16 cellular contexts compared by ENCODE assay signal in the genomic region with DNA sequence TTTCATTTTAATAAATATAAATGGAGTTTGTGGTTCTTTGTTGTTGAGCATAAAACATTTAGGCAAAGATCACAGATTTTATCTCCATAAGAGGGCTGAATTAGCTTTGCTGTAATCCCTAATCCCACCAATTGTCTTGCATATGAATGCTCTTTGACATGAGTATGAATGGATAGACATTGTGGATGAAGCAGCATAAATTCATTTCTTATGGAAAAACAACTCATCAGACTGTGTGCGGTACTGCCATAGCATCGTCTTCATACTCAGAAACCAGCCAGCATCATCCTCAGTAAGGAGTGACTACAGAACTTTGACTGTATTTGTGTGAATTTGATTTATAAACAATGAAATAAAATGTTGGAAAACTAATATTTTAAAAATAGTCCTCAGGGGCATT. TPM values are rescaled to one million over a fixed set of nuclear protein-coding genes. Genes with fewer than 3 reads are reported as not detected.
DNase-seq lines count a peak whose midpoint lies in the region; ATAC-seq, FAIRE-seq and TF ChIP-seq lines count a peak whose summit lies in the region.
"Had no signal": no experiment of that assay in that cellular context is flagged by ENCODE, and none has a peak within 500 bp of the region (broad histone marks: within the 10 kb centered on the region; RNA-seq: fewer than 3 reads in every experiment).

No MANE protein-coding gene starts in this region.

- TF ChIP-seq POLR2A in GM12892 (IDR thresholded peaks at IDR 0.05; ENCODE audit: low read depth, low read length) = no peak
- 0 out of 2 replicates have a peak, but pooled peaks have one; percentile 25 for TF ChIP-seq POLR2A in K562 (conservative IDR thresholded peaks at IDR 0.05)

- H3K4me3 Mint-ChIP-seq in activated CD8-positive, alpha-beta memory T cell treated with anti-CD3 and anti-CD28 coated beads, Interleukin-2, amount 10 ng/mL, durations not matched to agents 7 days and 5 days = no peak overlapping the region
- H3K4me3 Mint-ChIP-seq in stimulated activated effector memory CD8-positive, alpha-beta T cell treated with anti-CD3 and anti-CD28 coated beads, Interleukin-12 subunit alpha, Interleukin-12 subunit beta, amount 100 ng/mL, for 72 hours = no peak overlapping the region
- H3K4me3 Mint-ChIP-seq: IgD-negative memory B cell had no signal

- H3K9ac ChIP-seq in K562 (ENCODE audit: insufficient read depth in 1 of 2, low read depth in 2 of 2, low read length in 2 of 2) = no peak overlapping the region
- H3K9ac ChIP-seq: BLaER1 had no signal

- no peak overlapping the region for H3K27ac ChIP-seq in K562 (ENCODE audit: extremely low read depth, low read depth, low read length)
- H3K27ac ChIP-seq: BLaER1 had no signal

- peaks cover 70% of the 10 kb centered on the region for H3K79me2 ChIP-seq in K562 (ENCODE audit: control insufficient read depth, insufficient read depth, low read length)

- H3K9me1 ChIP-seq in K562 (ENCODE audit: control insufficient read depth, insufficient read depth, low read length) = no peaks in the 10 kb centered on the region

- ATAC-seq in activated CD8-positive, alpha-beta memory T cell treated with anti-CD3 and anti-CD28 coated beads, Interleukin-2, amount 10 ng/mL, durations not matched to agents 7 days and 5 days = no peak
- ATAC-seq in K562 = no peak
- no peak for ATAC-seq in stimulated activated effector memory CD8-positive, alpha-beta T cell treated with anti-CD3 and anti-CD28 coated beads, Interleukin-12 subunit alpha, Interleukin-12 subunit beta, amount 100 ng/mL, for 72 hours
- ATAC-seq: GM12878, HCT116 had no signal

- BruUV-seq in K562 (replicated peaks; lab: Mats Ljungman, UMichigan) = no TSS peak

- no peak for TF ChIP-seq CTCF in K562 (IDR thresholded peaks at IDR 0.05 in 2 of 3, conservative IDR thresholded peaks at IDR 0.05 in 1 of 3; ENCODE audit: insufficient read depth in 2 of 3, low read depth in 1 of 3, low read length in 3 of 3)

- DNase-seq in activated CD8-positive, alpha-beta memory T cell treated with anti-CD3 and anti-CD28 coated beads, Interleukin-2, amount 10 ng/mL, durations not matched to agents 7 days and 5 days = no peak
- DNase-seq in activated CD8-positive, alpha-beta memory T cell treated with anti-CD3 and anti-CD28 coated beads for 24 hours = no peak
- DNase-seq in GM12892 (ENCODE audit: insufficient read length) = no peak
- no peak for DNase-seq in K562 (ENCODE audit: extremely low read depth in 1 of 4, low spot score in 3 of 4)
- no peak for DNase-seq in stimulated activated effector memory CD8-positive, alpha-beta T cell treated with anti-CD3 and anti-CD28 coated beads, Interleukin-12 subunit alpha, Interleukin-12 subunit beta, amount 100 ng/mL, for 72 hours (ENCODE audit: low spot score in 2 of 2)
- no peak for DNase-seq in medulla oblongata (ENCODE audit: extremely low spot score)
- no peak for DNase-seq in NCI-H187 treated with DMSO at 0.1 percent for 48 hours (lab: John Stamatoyannopoulos, UW)
- DNase-seq: 8988T, AML-193, DMS 273 treated with DMSO at 0.1 percent for 48 hours, DMS79 had no signal

- FAIRE-seq in GM12892 (lab: Jason Lieb, UNC) = peak; percentile 33
- no peak for FAIRE-seq in K562 (lab: Jason Lieb, UNC)
- FAIRE-seq: GM12878, H1 had no signal

- no peaks in the 10 kb centered on the region for H3K9me3 ChIP-seq in K562 (replicated peaks; ENCODE audit: control insufficient read depth, insufficient read depth, low read depth, low read length)
- H3K9me3 ChIP-seq: BLaER1 had no signal

- intact Hi-C loops in K562 (cut with micrococcal nuclease) = no loop called here

- H4K20me1 ChIP-seq in K562 (replicated peaks; ENCODE audit: control insufficient read depth, insufficient read depth, low read length) = no peaks in the 10 kb centered on the region

- TF ChIP-seq RAD21 in K562 (CRISPR knock-in tag; conservative IDR thresholded peaks at IDR 0.05 in 1 of 2, IDR thresholded peaks at IDR 0.05 in 1 of 2) = no peak

- H3K36me3 Mint-ChIP-seq in activated CD8-positive, alpha-beta memory T cell treated with anti-CD3 and anti-CD28 coated beads, Interleukin-2, amount 10 ng/mL, durations not matched to agents 7 days and 5 days = peaks cover 48% of the 10 kb centered on the region
- H3K36me3 Mint-ChIP-seq in stimulated activated effector memory CD8-positive, alpha-beta T cell treated with anti-CD3 and anti-CD28 coated beads, Interleukin-12 subunit alpha, Interleukin-12 subunit beta, amount 100 ng/mL, for 72 hours = peaks cover 99% of the 10 kb centered on the region

- CTCF ChIA-PET in activated CD8-positive, alpha-beta memory T cell treated with anti-CD3 and anti-CD28 coated beads, Interleukin-2, amount 10 ng/mL, durations not matched to agents 7 days and 5 days (lab: Charles Lee) = interaction anchor here (0.6 kb wide), 1 partner anchor 33 kb away, joined by 3 read pairs; no protein-coding TSS in a partner anchor
- CTCF ChIA-PET in K562 (lab: Yijun Ruan, JAX; ENCODE audit: low intra/inter-chr PET ratio) = no interaction called here

- in situ Hi-C loops in K562 (cut with MboI) = no loop called here

- peaks cover 25% of the 10 kb centered on the region for H3K4me1 Mint-ChIP-seq in activated CD8-positive, alpha-beta memory T cell treated with anti-CD3 and anti-CD28 coated beads, Interleukin-2, amount 10 ng/mL, durations not matched to agents 7 days and 5 days
- peaks cover 27% of the 10 kb centered on the region for H3K4me1 Mint-ChIP-seq in stimulated activated effector memory CD8-positive, alpha-beta T cell treated with anti-CD3 and anti-CD28 coated beads, Interleukin-12 subunit alpha, Interleukin-12 subunit beta, amount 100 ng/mL, for 72 hours

- H3K27me3 ChIP-seq in K562 (ENCODE audit: control insufficient read depth in 2 of 2, insufficient read depth in 2 of 2, low read length in 2 of 2) = no peaks in the 10 kb centered on the region
- H3K27me3 ChIP-seq: BLaER1 had no signal

- peaks cover 97% of the 10 kb centered on the region for H3K36me3 ChIP-seq in K562 (ENCODE audit: control insufficient read depth, insufficient read depth, low read length)

- H3K4me2 ChIP-seq in K562 (ENCODE audit: insufficient read depth, low read length) = no peak overlapping the region
- H3K4me2 ChIP-seq: BLaER1 had no signal

- POLR2A ChIA-PET in K562 (lab: Yijun Ruan, JAX) = interaction anchor here (1.8 to 3.2 kb wide), 2 partner anchors 10 to 11 kb away, joined by 3 to 11 read pairs; no protein-coding TSS in a partner anchor

- H3K27me3 Mint-ChIP-seq in activated CD8-positive, alpha-beta memory T cell treated with anti-CD3 and anti-CD28 coated beads, Interleukin-2, amount 10 ng/mL, durations not matched to agents 7 days and 5 days = no peaks in the 10 kb centered on the region
- H3K27me3 Mint-ChIP-seq: IgD-negative memory B cell had no signal

- no peaks in the 10 kb centered on the region for H3K4me1 ChIP-seq in K562 (replicated peaks in 1 of 2; ENCODE audit: control insufficient read depth in 2 of 2, insufficient read depth in 2 of 2, low read length in 2 of 2)
- H3K4me1 ChIP-seq: BLaER1 had no signal

- WGBS in K562 (ENCODE audit: insufficient coverage, low coverage, missing lambda C conversion rate) = 97% methylated on average over 2 of the region's 2 CpGs

- no peaks in the 10 kb centered on the region for H3K9me3 Mint-ChIP-seq in activated CD8-positive, alpha-beta memory T cell treated with anti-CD3 and anti-CD28 coated beads, Interleukin-2, amount 10 ng/mL, durations not matched to agents 7 days and 5 days (ENCODE audit: low read depth)
- no peaks in the 10 kb centered on the region for H3K9me3 Mint-ChIP-seq in stimulated activated effector memory CD8-positive, alpha-beta T cell treated with anti-CD3 and anti-CD28 coated beads, Interleukin-12 subunit alpha, Interleukin-12 subunit beta, amount 100 ng/mL, for 72 hours
- H3K9me3 Mint-ChIP-seq: IgD-negative memory B cell had no signal

- no peak overlapping the region for H3K4me3 ChIP-seq in K562
- H3K4me3 ChIP-seq: BLaER1, GM12878 had no signal

- peak overlapping the region; percentile 45 for H3K27ac Mint-ChIP-seq in activated CD8-positive, alpha-beta memory T cell treated with anti-CD3 and anti-CD28 coated beads, Interleukin-2, amount 10 ng/mL, durations not matched to agents 7 days and 5 days
- peak overlapping the region; percentile 37 for H3K27ac Mint-ChIP-seq in stimulated activated effector memory CD8-positive, alpha-beta T cell treated with anti-CD3 and anti-CD28 coated beads, Interleukin-12 subunit alpha, Interleukin-12 subunit beta, amount 100 ng/mL, for 72 hours
- H3K27ac Mint-ChIP-seq: IgD-negative memory B cell had no signal

- no peak overlapping the region for H2AFZ ChIP-seq in K562 (ENCODE audit: low read depth, low read length)

- no peak for TF ChIP-seq EP300 in K562 (IDR thresholded peaks at IDR 0.05; ENCODE audit: low read length)

RNA-seq across cellular contexts. Expression of a gene that starts 19.6 kb away (rescaled TPM):
- total RNA-seq in activated CD8-positive, alpha-beta memory T cell treated with anti-CD3 and anti-CD28 coated beads, Interleukin-2, amount 10 ng/mL, durations not matched to agents 7 days and 5 days = 100 to 1,000 TPM; 279 to 363 TPM
- 144 TPM for polyA plus RNA-seq in GM12892 (2012; ENCODE audit: missing spikeins)
- total RNA-seq in K562 (2011; cell fraction: chromatin; rRNA removed; ENCODE audit: low replicate concordance) = 223 and 597 TPM in 2 replicates
- total RNA-seq in K562 (2011; cell fraction: nucleolus; rRNA removed) = 107 and 150 TPM in 2 replicates
- total RNA-seq in K562 (2011; cell fraction: nucleoplasm; rRNA removed) = 253 and 349 TPM in 2 replicates
- total RNA-seq in K562 (2014; rRNA removed) (126 and 185 TPM in 2 replicates), K562 (2014; rRNA removed; fragmentation: Illumina TruSeq; extraction: Trizol) (142 and 149 TPM in 2 replicates), K562 (2015; rRNA removed; fragmentation: Illumina TruSeq; extraction: Trizol) (120 and 149 TPM in 2 replicates), K562 (2021) (242 and 259 TPM in 2 replicates)
- polyA plus RNA-seq in K562 (2011; rRNA removed) (99.1 and 105 TPM in 2 replicates), K562 (2014; fragmentation: Illumina TruSeq; extraction: Trizol) (173 and 203 TPM in 2 replicates), K562 (2014; fragmentation: Nextera tagmentation; extraction: Ambion mirVana) (100 to 1,000 TPM; 195 to 742 TPM), K562 (2014; rRNA removed) (97.6 and 187 TPM in 2 replicates)
- 88.2 and 117 TPM in 2 replicates for polyA plus RNA-seq in K562 (2011; cell fraction: cytosol; rRNA removed)
- 255 and 309 TPM in 2 replicates for polyA plus RNA-seq in K562 (2011; cell fraction: nucleus; rRNA removed)
- polyA plus RNA-seq in K562 (2012) = 146 and 246 TPM in 2 replicates
- polyA minus RNA-seq in K562 (2011; rRNA and poly(A)+ RNA removed) = 241 and 277 TPM in 2 replicates
- polyA minus RNA-seq in K562 (2011; cell fraction: cytosol; rRNA and poly(A)+ RNA removed) = 183 and 187 TPM in 2 replicates
- 121 and 212 TPM in 2 replicates for polyA minus RNA-seq in K562 (2011; cell fraction: nucleus; rRNA and poly(A)+ RNA removed)

RNA-seq across cellular contexts. Expression of a gene that starts 20.5 kb away (rescaled TPM):
- 100 to 1,000 TPM; 135 to 189 TPM for total RNA-seq in activated CD8-positive, alpha-beta memory T cell treated with anti-CD3 and anti-CD28 coated beads, Interleukin-2, amount 10 ng/mL, durations not matched to agents 7 days and 5 days
- polyA plus RNA-seq in GM12892 (2012; ENCODE audit: missing spikeins) = 82.7 TPM
- 282 and 575 TPM in 2 replicates for total RNA-seq in K562 (2011; cell fraction: chromatin; rRNA removed; ENCODE audit: low replicate concordance)
- total RNA-seq in K562 (2011; cell fraction: nucleolus; rRNA removed) = 120 and 142 TPM in 2 replicates
- 254 and 330 TPM in 2 replicates for total RNA-seq in K562 (2011; cell fraction: nucleoplasm; rRNA removed)
- total RNA-seq in K562 (2014; rRNA removed) (260 and 356 TPM in 2 replicates), K562 (2014; rRNA removed; fragmentation: Illumina TruSeq; extraction: Trizol) (349 and 398 TPM in 2 replicates), K562 (2015; rRNA removed; fragmentation: Illumina TruSeq; extraction: Trizol) (258 and 267 TPM in 2 replicates), K562 (2021) (396 and 415 TPM in 2 replicates)
- polyA plus RNA-seq in K562 (2011; rRNA removed) (100 and 141 TPM in 2 replicates), K562 (2014; fragmentation: Illumina TruSeq; extraction: Trizol) (409 and 429 TPM in 2 replicates), K562 (2014; fragmentation: Nextera tagmentation; extraction: Ambion mirVana) (100 to 1,000 TPM; 276 to 387 TPM), K562 (2014; rRNA removed) (230 and 236 TPM in 2 replicates)
- 41.9 and 69.4 TPM in 2 replicates for polyA plus RNA-seq in K562 (2011; cell fraction: cytosol; rRNA removed)
- polyA plus RNA-seq in K562 (2011; cell fraction: nucleus; rRNA removed) = 111 and 125 TPM in 2 replicates
- 155 and 181 TPM in 2 replicates for polyA plus RNA-seq in K562 (2012)
- polyA minus RNA-seq in K562 (2011; rRNA and poly(A)+ RNA removed) = 152 and 154 TPM in 2 replicates
- 92.6 and 125 TPM in 2 replicates for polyA minus RNA-seq in K562 (2011; cell fraction: cytosol; rRNA and poly(A)+ RNA removed)
- 83.7 and 168 TPM in 2 replicates for polyA minus RNA-seq in K562 (2011; cell fraction: nucleus; rRNA and poly(A)+ RNA removed)

RNA-seq across cellular contexts. Expression of a gene that starts 26.1 kb away (rescaled TPM):
- total RNA-seq in activated CD8-positive, alpha-beta memory T cell treated with anti-CD3 and anti-CD28 coated beads, Interleukin-2, amount 10 ng/mL, durations not matched to agents 7 days and 5 days = 10 to 100 TPM; 41.6 to 46.3 TPM
- 50.5 TPM for polyA plus RNA-seq in GM12892 (2012; ENCODE audit: missing spikeins)
- 58.1 and 105 TPM in 2 replicates for total RNA-seq in K562 (2011; cell fraction: chromatin; rRNA removed; ENCODE audit: low replicate concordance)
- total RNA-seq in K562 (2011; cell fraction: nucleolus; rRNA removed) = 39.5 and 39.6 TPM in 2 replicates
- 51.0 and 57.4 TPM in 2 replicates for total RNA-seq in K562 (2011; cell fraction: nucleoplasm; rRNA removed)
- total RNA-seq in K562 (2014; rRNA removed) = 56.5 and 62.6 TPM in 2 replicates
- total RNA-seq in K562 (2014; rRNA removed; fragmentation: Illumina TruSeq; extraction: Trizol) = 91.0 and 91.4 TPM in 2 replicates
- 72.4 and 72.6 TPM in 2 replicates for total RNA-seq in K562 (2015; rRNA removed; fragmentation: Illumina TruSeq; extraction: Trizol)
- 53.0 and 54.1 TPM in 2 replicates for total RNA-seq in K562 (2021)
- polyA plus RNA-seq in K562 (2011; rRNA removed) = 114 and 124 TPM in 2 replicates
- 47.7 and 55.4 TPM in 2 replicates for polyA plus RNA-seq in K562 (2011; cell fraction: cytosol; rRNA removed)
- polyA plus RNA-seq in K562 (2011; cell fraction: nucleus; rRNA removed) = 75.8 and 110 TPM in 2 replicates
- polyA plus RNA-seq in K562 (2012) = 71.9 and 112 TPM in 2 replicates
- polyA plus RNA-seq in K562 (2014; fragmentation: Illumina TruSeq; extraction: Trizol) = 75.8 and 80.1 TPM in 2 replicates
- 10 to 100 TPM; 26.7 to 30.6 TPM for polyA plus RNA-seq in K562 (2014; fragmentation: Nextera tagmentation; extraction: Ambion mirVana)
- 61.4 and 68.9 TPM in 2 replicates for polyA plus RNA-seq in K562 (2014; rRNA removed)
- polyA minus RNA-seq in K562 (2011; rRNA and poly(A)+ RNA removed) = 102 and 112 TPM in 2 replicates
- 31.9 and 51.6 TPM in 2 replicates for polyA minus RNA-seq in K562 (2011; cell fraction: cytosol; rRNA and poly(A)+ RNA removed)
- polyA minus RNA-seq in K562 (2011; cell fraction: nucleus; rRNA and poly(A)+ RNA removed) = 21.3 and 41.1 TPM in 2 replicates
